ENCODE assay signal across 22 cellular contexts in genomic region chr15:77032647-77033416, GRCh38. TPM values are rescaled to one million over a fixed set of nuclear protein-coding genes. Genes with fewer than 3 reads are reported as not detected.
DNase-seq lines count a peak whose midpoint lies in the region; ATAC-seq, FAIRE-seq and TF ChIP-seq lines count a peak whose summit lies in the region.
"Had no signal": no experiment of that assay in that cellular context is flagged by ENCODE, and none has a peak within 500 bp of the region (broad histone marks: within the 10 kb centered on the region; RNA-seq: fewer than 3 reads in every experiment).

No MANE protein-coding gene starts in this region.

- no peak for TF ChIP-seq RAD21 in K562 (CRISPR knock-in tag; conservative IDR thresholded peaks at IDR 0.05 in 1 of 2, IDR thresholded peaks at IDR 0.05 in 1 of 2)

- H3K4me3 Mint-ChIP-seq in MCF 10A (ENCODE audit: unreplicated experiment) = no peak overlapping the region
- H3K4me3 Mint-ChIP-seq: activated naive CD4-positive, alpha-beta T cell treated with anti-CD3 and anti-CD28 coated beads, Interleukin-2, amount 50 U/mL, for 24 hours; HFFc6; nephron progenitor cell had no signal

- FAIRE-seq in K562 (lab: Jason Lieb, UNC) = no peak

- H3K4me3 ChIP-seq in breast epithelium (no peak overlapping the region), K562 (no peak overlapping the region), testis (no peak overlapping the region)
- H3K4me3 ChIP-seq: skin epidermis, tibial nerve had no signal

- TF ChIP-seq POLR2A in breast epithelium (IDR thresholded peaks at IDR 0.05) (no peak), K562 (conservative IDR thresholded peaks at IDR 0.05) (no peak), testis (IDR thresholded peaks at IDR 0.05) (no peak)

- H3K36me3 ChIP-seq in breast epithelium = no peaks in the 10 kb centered on the region
- H3K36me3 ChIP-seq in K562 (ENCODE audit: control insufficient read depth, insufficient read depth, low read length) = 0 out of 3 replicates have a peak, but pooled peaks cover 4% of the 10 kb centered on the region
- H3K36me3 ChIP-seq in testis (ENCODE audit: low read depth, missing control alignments) = no peaks in the 10 kb centered on the region

- H3K9me1 ChIP-seq in K562 (ENCODE audit: control insufficient read depth, insufficient read depth, low read length) = peaks cover 4% of the 10 kb centered on the region

- no peak overlapping the region for H2AFZ ChIP-seq in K562 (ENCODE audit: low read depth, low read length)

- TF ChIP-seq EP300 in K562 (IDR thresholded peaks at IDR 0.05; ENCODE audit: low read length) = no peak

- TF ChIP-seq CTCF in breast epithelium (IDR thresholded peaks at IDR 0.05) (no peak), MCF 10A (IDR thresholded peaks at IDR 0.05; ENCODE audit: unreplicated experiment) (no peak), K562 (IDR thresholded peaks at IDR 0.05 in 2 of 3, conservative IDR thresholded peaks at IDR 0.05 in 1 of 3; ENCODE audit: insufficient read depth in 2 of 3, low read depth in 1 of 3, low read length in 3 of 3) (no peak), testis (IDR thresholded peaks at IDR 0.05) (no peak)

- H3K9me3 ChIP-seq in breast epithelium (no peaks in the 10 kb centered on the region), K562 (replicated peaks; ENCODE audit: control insufficient read depth, insufficient read depth, low read depth, low read length) (no peaks in the 10 kb centered on the region), testis (no peaks in the 10 kb centered on the region)
- H3K9me3 ChIP-seq: tibial nerve had no signal

- no peaks in the 10 kb centered on the region for H3K79me2 ChIP-seq in K562 (ENCODE audit: control insufficient read depth, insufficient read depth, low read length)

- H3K36me3 Mint-ChIP-seq in MCF 10A (ENCODE audit: insufficient read depth, unreplicated experiment) = no peaks in the 10 kb centered on the region

- no peak overlapping the region for H3K27ac ChIP-seq in breast epithelium
- H3K27ac ChIP-seq in K562 (ENCODE audit: extremely low read depth, low read depth, low read length) = no peak overlapping the region
- no peak overlapping the region for H3K27ac ChIP-seq in testis
- H3K27ac ChIP-seq: epithelial cell of prostate, HL-60, skin epidermis, tibial nerve had no signal

- no peaks in the 10 kb centered on the region for H3K4me1 Mint-ChIP-seq in MCF 10A (ENCODE audit: insufficient read depth, unreplicated experiment)
- H3K4me1 Mint-ChIP-seq: activated naive CD4-positive, alpha-beta T cell treated with anti-CD3 and anti-CD28 coated beads, Interleukin-2, amount 50 U/mL, for 24 hours had no signal

- no peak overlapping the region for H3K9ac ChIP-seq in K562 (ENCODE audit: insufficient read depth in 1 of 2, low read depth in 2 of 2, low read length in 2 of 2)

- WGBS in K562 (ENCODE audit: insufficient coverage, low coverage, missing lambda C conversion rate) = 35% methylated on average over 17 of the region's 18 CpGs
- WGBS in testis, 2 donors = 81 to 85% methylated on average over 6 to 18 of the region's 18 CpGs

- intact Hi-C loops in breast epithelium (cut with DNase I; ENCODE audit: low total_unique reads) = no loop called here
- intact Hi-C loops in MCF 10A (cut with micrococcal nuclease) = no loop called here
- intact Hi-C loops in K562 (cut with micrococcal nuclease) = no loop called here
- intact Hi-C loops in testis (cut with DNase I; ENCODE audit: low total_unique reads) = no loop called here

- no TSS peak for BruUV-seq in MCF 10A (replicated peaks; lab: Mats Ljungman, UMichigan)
- no TSS peak for BruUV-seq in K562 (replicated peaks; lab: Mats Ljungman, UMichigan)

- POLR2A ChIA-PET in MCF 10A (lab: Yijun Ruan, JAX) = interaction anchor here (0.7 to 1.1 kb wide), 2 partner anchors 18 to 82 kb away, joined by 3 read pairs; no protein-coding TSS in a partner anchor
- POLR2A ChIA-PET in K562 (lab: Yijun Ruan, JAX) = interaction anchor here (0.6 to 1.4 kb wide), 2 partner anchors 11 to 91 kb away, joined by 3 read pairs; no protein-coding TSS in a partner anchor

- no peak overlapping the region for H3K27ac Mint-ChIP-seq in MCF 10A (ENCODE audit: low read depth, unreplicated experiment)
- H3K27ac Mint-ChIP-seq: HFFc6 had no signal

- H3K4me1 ChIP-seq in breast epithelium = no peaks in the 10 kb centered on the region
- peaks cover 0 to 55% of the 10 kb centered on the region in 2 experiments; a peak in 2 of 5 replicates for H3K4me1 ChIP-seq in K562 (replicated peaks in 1 of 2; ENCODE audit: control insufficient read depth in 2 of 2, insufficient read depth in 2 of 2, low read length in 2 of 2)
- H3K4me1 ChIP-seq in testis = peaks cover 6% of the 10 kb centered on the region

- H3K9me3 Mint-ChIP-seq in MCF 10A (ENCODE audit: unreplicated experiment) = no peaks in the 10 kb centered on the region
- H3K9me3 Mint-ChIP-seq: activated naive CD4-positive, alpha-beta T cell treated with anti-CD3 and anti-CD28 coated beads, Interleukin-2, amount 50 U/mL, for 24 hours had no signal

- DNase-seq in breast epithelium (ENCODE audit: low spot score in 2 of 2) (peak; percentile 8 to 46), MCF 10A (ENCODE audit: unreplicated experiment) (no peak), K562 (ENCODE audit: extremely low read depth in 1 of 4, low spot score in 3 of 4) (no peak), mucosa of gallbladder (ENCODE audit: low spot score) (peak; percentile 9), testis (peak; percentile 7), NCI-H1417 treated with DMSO at 0.1 percent for 48 hours (lab: John Stamatoyannopoulos, UW) (no peak), GDM1 (lab: John Stamatoyannopoulos, UW) (no peak)
- DNase-seq: activated CD4-positive, alpha-beta T cell treated with anti-CD3 and anti-CD28 coated beads, Interleukin-2, amount 50 U/mL, for 1 hour; central memory CD4-positive, alpha-beta T cell; glutamatergic neuron; HFFc6; Kasumi-1; NCI-H187 treated with DMSO at 0.1 percent for 48 hours; NCI-H526; nephron progenitor cell had no signal

- CTCF ChIA-PET in MCF 10A (lab: Yijun Ruan, JAX) (interaction anchor here (0.6 to 3.4 kb wide), 5 partner anchors 8 to 510 kb away, joined by 4 to 18 read pairs (median 5); no protein-coding TSS in a partner anchor), K562 (lab: Yijun Ruan, JAX; ENCODE audit: low intra/inter-chr PET ratio) (no interaction called here)

- H3K4me2 ChIP-seq in K562 (ENCODE audit: insufficient read depth, low read length) = no peak overlapping the region

- no peaks in the 10 kb centered on the region for H3K27me3 ChIP-seq in breast epithelium
- no peaks in the 10 kb centered on the region for H3K27me3 ChIP-seq in K562 (ENCODE audit: control insufficient read depth in 2 of 2, insufficient read depth in 2 of 2, low read length in 2 of 2)
- no peaks in the 10 kb centered on the region for H3K27me3 ChIP-seq in testis

- peaks cover 1% of the 10 kb centered on the region; the same call in 1 of the 2 replicates for H4K20me1 ChIP-seq in K562 (replicated peaks; ENCODE audit: control insufficient read depth, insufficient read depth, low read length)

- in situ Hi-C loops in K562 (cut with MboI) = no loop called here

- no peak for ATAC-seq in K562
- ATAC-seq in GM21515 (IDR thresholded peaks at IDR 0.05; ENCODE audit: unreplicated experiment) = no peak

- no peaks in the 10 kb centered on the region for H3K27me3 Mint-ChIP-seq in MCF 10A (ENCODE audit: insufficient read depth, unreplicated experiment)
- H3K27me3 Mint-ChIP-seq: activated naive CD4-positive, alpha-beta T cell treated with anti-CD3 and anti-CD28 coated beads, Interleukin-2, amount 50 U/mL, for 24 hours had no signal

RNA-seq across cellular contexts. Expression of gene PSTPIP1, which starts 37.9 kb away (rescaled TPM):
- total RNA-seq in breast epithelium (10 to 100 TPM in 1 of 3 donors, 1 to 10 TPM in 2; 2.6 to 11.0 (median 3.9) TPM), MCF 10A (2022) (1.2 TPM in 2 replicates), K562 (2014; rRNA removed) (not detected in 2 replicates), K562 (2014; rRNA removed; fragmentation: Illumina TruSeq; extraction: Trizol) (not detected in 2 replicates), K562 (2015; rRNA removed; fragmentation: Illumina TruSeq; extraction: Trizol) (not detected in 2 replicates), K562 (2021) (0.58 TPM in 1 of 2 replicates, not detected in the other), mucosa of gallbladder (16.3 TPM), testis (1 to 10 TPM; 5.0 to 8.6 TPM)
- not detected in 2 replicates for total RNA-seq in K562 (2011; cell fraction: chromatin; rRNA removed; ENCODE audit: low replicate concordance)
- total RNA-seq in K562 (2011; cell fraction: nucleolus; rRNA removed) = not detected in 2 replicates
- not detected in 2 replicates for total RNA-seq in K562 (2011; cell fraction: nucleoplasm; rRNA removed)
- polyA plus RNA-seq in K562 (2011; rRNA removed) (not detected in 2 replicates), K562 (2014; fragmentation: Illumina TruSeq; extraction: Trizol) (not detected in 2 replicates), K562 (2014; fragmentation: Nextera tagmentation; extraction: Ambion mirVana) (not detected), K562 (2014; rRNA removed) (not detected in 2 replicates), testis (ENCODE audit: insufficient read depth, low read depth, low replicate concordance) (7.9 TPM)
- 0.12 TPM in 1 of 2 replicates, not detected in the other for polyA plus RNA-seq in K562 (2011; cell fraction: cytosol; rRNA removed)
- 0.11 and 0.15 TPM in 2 replicates for polyA plus RNA-seq in K562 (2011; cell fraction: nucleus; rRNA removed)
- not detected in 2 replicates for polyA plus RNA-seq in K562 (2012)
- not detected in 2 replicates for polyA minus RNA-seq in K562 (2011; rRNA and poly(A)+ RNA removed)
- polyA minus RNA-seq in K562 (2011; cell fraction: cytosol; rRNA and poly(A)+ RNA removed) = not detected in 2 replicates
- not detected in 2 replicates for polyA minus RNA-seq in K562 (2011; cell fraction: nucleus; rRNA and poly(A)+ RNA removed)
- total RNA-seq: RPMI7951 had no signal

RNA-seq across cellular contexts. Expression of gene TSPAN3, which starts 38.1 kb away (rescaled TPM):
- total RNA-seq in breast epithelium (100 to 1,000 TPM; 148 to 398 (median 292) TPM), MCF 10A (2022) (96.6 and 96.8 TPM in 2 replicates), K562 (2014; rRNA removed) (48.5 and 51.8 TPM in 2 replicates), K562 (2014; rRNA removed; fragmentation: Illumina TruSeq; extraction: Trizol) (71.1 and 79.7 TPM in 2 replicates), K562 (2015; rRNA removed; fragmentation: Illumina TruSeq; extraction: Trizol) (69.0 and 71.4 TPM in 2 replicates), K562 (2021) (57.8 and 67.0 TPM in 2 replicates), mucosa of gallbladder (430 TPM), testis (100 to 1,000 TPM; 223 to 226 TPM)
- total RNA-seq in K562 (2011; cell fraction: chromatin; rRNA removed; ENCODE audit: low replicate concordance) = 90.2 and 103 TPM in 2 replicates
- total RNA-seq in K562 (2011; cell fraction: nucleolus; rRNA removed) = 110 and 114 TPM in 2 replicates
- total RNA-seq in K562 (2011; cell fraction: nucleoplasm; rRNA removed) = 163 and 180 TPM in 2 replicates
- polyA plus RNA-seq in K562 (2011; rRNA removed) (116 and 144 TPM in 2 replicates), K562 (2014; fragmentation: Illumina TruSeq; extraction: Trizol) (60.7 and 72.8 TPM in 2 replicates), K562 (2014; fragmentation: Nextera tagmentation; extraction: Ambion mirVana) (10 to 100 TPM; 14.3 to 21.2 TPM), K562 (2014; rRNA removed) (66.8 and 82.4 TPM in 2 replicates), testis (ENCODE audit: insufficient read depth, low read depth, low replicate concordance) (197 TPM)
- polyA plus RNA-seq in K562 (2011; cell fraction: cytosol; rRNA removed) = 118 and 156 TPM in 2 replicates
- 51.9 and 77.1 TPM in 2 replicates for polyA plus RNA-seq in K562 (2011; cell fraction: nucleus; rRNA removed)
- polyA plus RNA-seq in K562 (2012) = 61.0 and 74.1 TPM in 2 replicates
- 132 and 154 TPM in 2 replicates for polyA minus RNA-seq in K562 (2011; rRNA and poly(A)+ RNA removed)
- 51.4 and 59.6 TPM in 2 replicates for polyA minus RNA-seq in K562 (2011; cell fraction: cytosol; rRNA and poly(A)+ RNA removed)
- polyA minus RNA-seq in K562 (2011; cell fraction: nucleus; rRNA and poly(A)+ RNA removed) = 12.3 and 25.8 TPM in 2 replicates

Comparison
In these comparisons a context has a peak if more than half of its experiments do, and no peak if none do; other contexts are left out.
1. DNase-seq: peak in breast epithelium (2 of 2), mucosa of gallbladder (single experiment) and testis (single experiment); none in MCF 10A (single experiment), K562 (0 of 4), NCI-H1417 treated with DMSO at 0.1 percent for 48 hours (single experiment) and GDM1 (single experiment).